In genomic region chr17:29059281-29059680, GRCh38 we compare ENCODE assay signal across 1 cellular context.
TF ChIP-seq lines count a peak whose summit lies in the region.

No MANE protein-coding gene starts in this region.

TF ChIP-seq in SK-N-SH treated with all-trans-retinoic acid at 6 μM for 48 hours, 23 proteins besides CTCF, POLR2A, EP300 and RAD21 (continued from another document):
- no peak for TF ChIP-seq CREB5 (CRISPR knock-in tag; IDR thresholded peaks at IDR 0.05; ENCODE audit: low read depth)
- TF ChIP-seq ISL1 (CRISPR knock-in tag; IDR thresholded peaks at IDR 0.05), result no peak
- TF ChIP-seq PATZ1 (CRISPR knock-in tag; IDR thresholded peaks at IDR 0.05; ENCODE audit: borderline replicate concordance), result no peak
- TF ChIP-seq ARNTL (CRISPR knock-in tag; IDR thresholded peaks at IDR 0.05; ENCODE audit: borderline replicate concordance, low read depth), result no peak
